8 cellular contexts compared by ENCODE assay signal in genomic region chr15:38354321-38354929, GRCh38.
DNase-seq lines count a peak whose midpoint lies in the region; ATAC-seq and TF ChIP-seq lines count a peak whose summit lies in the region.

No MANE protein-coding gene starts in this region.

- peaks cover 10 to 12% of the 10 kb centered on the region in 2 donors for H3K36me3 Mint-ChIP-seq in CD14-positive monocyte
- no peaks in the 10 kb centered on the region for H3K36me3 Mint-ChIP-seq in activated CD4-positive, alpha-beta T cell treated with anti-CD3 and anti-CD28 coated beads, Interleukin-2, amount 10 ng/mL, durations not matched to agents 24 days and 14 days (ENCODE audit: low read depth)

- H3K4me3 ChIP-seq in lung, result no peak overlapping the region

- no peaks in the 10 kb centered on the region for H3K9me3 Mint-ChIP-seq in CD14-positive monocyte
- H3K9me3 Mint-ChIP-seq in activated CD4-positive, alpha-beta T cell treated with anti-CD3 and anti-CD28 coated beads, Interleukin-2, amount 10 ng/mL, durations not matched to agents 24 days and 14 days, result no peaks in the 10 kb centered on the region

- no peaks in the 10 kb centered on the region for H3K27me3 Mint-ChIP-seq in CD14-positive monocyte (ENCODE audit: low read depth in 3 of 3)
- H3K27me3 Mint-ChIP-seq in activated CD4-positive, alpha-beta T cell treated with anti-CD3 and anti-CD28 coated beads, Interleukin-2, amount 10 ng/mL, durations not matched to agents 24 days and 14 days, result peaks cover 14% of the 10 kb centered on the region

- WGBS in lung, 2 donors, result 44 to 54% methylated on average over 3 of the region's 3 CpGs

- H3K27me3 ChIP-seq in lung (ENCODE audit: control insufficient read depth, insufficient read depth), result no peaks in the 10 kb centered on the region

- intact Hi-C loops in CD14-positive monocyte (cut with micrococcal nuclease), result loop anchor here (2.0 kb wide), 2 partner anchors 350 to 358 kb away; no protein-coding TSS in a partner anchor
- intact Hi-C loops in activated CD4-positive, alpha-beta T cell treated with anti-CD3 and anti-CD28 coated beads, Interleukin-2, amount 10 ng/mL, durations not matched to agents 24 days and 14 days (cut with micrococcal nuclease), result loop anchor here (2.0 to 10.0 kb wide), 2 partner anchors 360 to 590 kb away; no protein-coding TSS in a partner anchor

- DNase-seq in CD14-positive monocyte (ENCODE audit: low spot score) (no peak), NCI-H2227 (lab: John Stamatoyannopoulos, UW; ENCODE audit: unreplicated experiment) (peak; percentile 52), dermis microvascular lymphatic vessel endothelial cell (ENCODE audit: low read depth in 2 of 2) (peak; percentile 73 to 82), lung (ENCODE audit: low spot score) (peak; percentile 51)
- peak; percentile 81 for DNase-seq in activated CD4-positive, alpha-beta T cell treated with anti-CD3 and anti-CD28 coated beads, Interleukin-2, amount 10 ng/mL, durations not matched to agents 24 days and 14 days
- peak; percentile 9 to 21 for DNase-seq in stimulated activated CD8-positive, alpha-beta memory T cell treated with anti-CD3 and anti-CD28 coated beads, Interleukin-2, amount 100 ng/mL, for 48 hours (ENCODE audit: low read depth in 2 of 2)

- no peak overlapping the region for H3K4me3 Mint-ChIP-seq in CD14-positive monocyte
- H3K4me3 Mint-ChIP-seq in activated CD4-positive, alpha-beta T cell treated with anti-CD3 and anti-CD28 coated beads, Interleukin-2, amount 10 ng/mL, durations not matched to agents 24 days and 14 days, result no peak overlapping the region

- H3K27ac ChIP-seq in lung (ENCODE audit: low read depth in 1 of 2, low read length in 1 of 2), result no peak overlapping the region

- no peaks in the 10 kb centered on the region for H3K9me3 ChIP-seq in lung (ENCODE audit: control insufficient read depth in 2 of 2, insufficient read depth in 1 of 2, low read length in 1 of 2)

- H3K27ac Mint-ChIP-seq in CD14-positive monocyte, result no peak overlapping the region
- no peak overlapping the region for H3K27ac Mint-ChIP-seq in activated CD4-positive, alpha-beta T cell treated with anti-CD3 and anti-CD28 coated beads, Interleukin-2, amount 10 ng/mL, durations not matched to agents 24 days and 14 days

- ATAC-seq in GM21576 (IDR thresholded peaks at IDR 0.05; ENCODE audit: unreplicated experiment), result peak; percentile 56
- ATAC-seq in lung (ENCODE audit: insufficient read depth, low FRiP score), result no peak
- no peak for ATAC-seq in GM19023 (IDR thresholded peaks at IDR 0.05; ENCODE audit: unreplicated experiment)

- no peaks in the 10 kb centered on the region for H3K4me1 ChIP-seq in lung (ENCODE audit: control insufficient read depth in 2 of 2, insufficient read depth in 2 of 2, low read length in 2 of 2)

- H3K4me1 Mint-ChIP-seq in CD14-positive monocyte, result no peaks in the 10 kb centered on the region
- no peaks in the 10 kb centered on the region for H3K4me1 Mint-ChIP-seq in activated CD4-positive, alpha-beta T cell treated with anti-CD3 and anti-CD28 coated beads, Interleukin-2, amount 10 ng/mL, durations not matched to agents 24 days and 14 days

- TF ChIP-seq CTCF in CD14-positive monocyte (IDR thresholded peaks at IDR 0.05) (peak; percentile 76), lung (IDR thresholded peaks at IDR 0.05; ENCODE audit: control extremely low read depth, extremely low read depth) (peak; percentile 65)

- peaks cover 6 to 8% of the 10 kb centered on the region in 2 donors for H3K36me3 ChIP-seq in lung (ENCODE audit: control insufficient read depth in 2 of 2, insufficient read depth in 2 of 2, low read length in 2 of 2)
